ENCODE assay signal across 12 cellular contexts in the genomic region with DNA sequence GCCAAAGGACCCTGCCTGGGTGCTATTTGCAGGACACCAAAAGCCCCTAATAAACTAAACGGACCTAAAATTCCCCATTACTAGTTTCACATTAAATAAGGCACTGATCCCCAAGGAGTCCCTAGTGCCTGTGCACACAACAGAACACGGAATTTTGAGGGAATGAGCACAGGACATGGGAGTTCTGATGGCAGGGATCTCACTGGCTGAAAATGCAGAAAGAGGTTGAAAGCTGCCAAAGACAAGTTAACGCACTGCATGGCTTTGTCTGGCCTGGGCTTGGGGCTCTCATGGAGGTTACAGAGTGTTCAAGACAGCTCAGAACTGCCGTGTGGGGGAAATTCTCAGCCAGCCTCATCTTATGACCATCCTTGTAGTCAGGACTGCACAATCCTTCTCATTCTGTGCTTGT. TPM values are rescaled to one million over a fixed set of nuclear protein-coding genes. Genes with fewer than 3 reads are reported as not detected.
A peak's percentile ranks its signal among the peaks of the same experiment; 100 is the strongest.
DNase-seq lines count a peak whose midpoint lies in the region; ATAC-seq and TF ChIP-seq lines count a peak whose summit lies in the region.
"Had no signal": no experiment of that assay in that cellular context is flagged by ENCODE, and none has a peak within 500 bp of the region (broad histone marks: within the 10 kb centered on the region; RNA-seq: fewer than 3 reads in every experiment).

No MANE protein-coding gene starts in this region.

- no peak for TF ChIP-seq CTCF in osteocyte (IDR thresholded peaks at IDR 0.05)
- no peak for TF ChIP-seq CTCF in right lobe of liver (IDR thresholded peaks at IDR 0.05)
- no peak for TF ChIP-seq CTCF in heart right ventricle (IDR thresholded peaks at IDR 0.05)

- no peaks in the 10 kb centered on the region for H3K9me3 ChIP-seq in right lobe of liver
- peaks cover 0 to 2% (median 0%) of the 10 kb centered on the region in 11 donors for H3K9me3 ChIP-seq in heart right ventricle

- no peaks in the 10 kb centered on the region for H3K36me3 Mint-ChIP-seq in osteocyte (ENCODE audit: unreplicated experiment)
- H3K36me3 Mint-ChIP-seq: activated naive CD8-positive, alpha-beta T cell treated with anti-CD3 and anti-CD28 coated beads, Interleukin-2, amount 10 ng/mL, durations not matched to agents 7 days and 5 days had no signal

- H3K4me3 ChIP-seq in right lobe of liver = no peak overlapping the region
- H3K4me3 ChIP-seq in heart right ventricle = no peak overlapping the region
- H3K4me3 ChIP-seq: skin epidermis had no signal

- H3K27ac ChIP-seq in right lobe of liver = no peak overlapping the region
- H3K27ac ChIP-seq in heart right ventricle = no peak overlapping the region
- H3K27ac ChIP-seq: skin epidermis had no signal

- TF ChIP-seq POLR2A in right lobe of liver (IDR thresholded peaks at IDR 0.05) = no peak

- intact Hi-C loops in right lobe of liver (cut with DNase I) (no loop called here), heart right ventricle (cut with DNase I) (no loop called here)

- H3K4me1 Mint-ChIP-seq in osteocyte (ENCODE audit: unreplicated experiment) = peaks cover 8% of the 10 kb centered on the region

- H3K4me1 ChIP-seq in right lobe of liver (no peaks in the 10 kb centered on the region), heart right ventricle (peaks cover 0 to 27% (median 11%) of the 10 kb centered on the region in 9 donors)

- no peak overlapping the region for H3K27ac Mint-ChIP-seq in osteocyte (ENCODE audit: unreplicated experiment)
- H3K27ac Mint-ChIP-seq: activated naive CD8-positive, alpha-beta T cell treated with anti-CD3 and anti-CD28 coated beads, Interleukin-2, amount 10 ng/mL, durations not matched to agents 7 days and 5 days had no signal

- peak; percentile 25 for ATAC-seq in GM19043 (IDR thresholded peaks at IDR 0.05; ENCODE audit: low read depth, unreplicated experiment)
- ATAC-seq in GM21786 (IDR thresholded peaks at IDR 0.05; ENCODE audit: unreplicated experiment) = peak; percentile 45
- peak; percentile 32 for ATAC-seq in HG03354 (IDR thresholded peaks at IDR 0.05; ENCODE audit: poor library complexity, severe bottlenecking, unreplicated experiment)
- ATAC-seq in right lobe of liver = no peak
- no peak for ATAC-seq in heart right ventricle

- DNase-seq in osteocyte (ENCODE audit: extremely low spot score, unreplicated experiment) = peak; percentile 42
- no peak for DNase-seq in NCI-H446 (lab: John Stamatoyannopoulos, UW)
- DNase-seq in right lobe of liver = no peak
- DNase-seq in NCI-H146 (lab: John Stamatoyannopoulos, UW) = no peak
- DNase-seq in heart right ventricle = no peak
- DNase-seq: activated CD4-positive, CD25-positive, alpha-beta regulatory T cell treated with anti-CD3 and anti-CD28 coated beads, Interleukin-2, amount 50 U/mL, for 72 hours; activated naive CD8-positive, alpha-beta T cell treated with anti-CD3 and anti-CD28 coated beads, Interleukin-2, amount 10 ng/mL, durations not matched to agents 7 days and 5 days; NCI-H1436 treated with DMSO at 0.1 percent for 48 hours had no signal

- H3K27me3 ChIP-seq in right lobe of liver = no peaks in the 10 kb centered on the region
- H3K27me3 ChIP-seq in heart right ventricle = no peaks in the 10 kb centered on the region

- no peaks in the 10 kb centered on the region for H3K9me3 Mint-ChIP-seq in osteocyte (ENCODE audit: unreplicated experiment)

- H3K4me3 Mint-ChIP-seq in osteocyte (ENCODE audit: unreplicated experiment) = no peak overlapping the region
- H3K4me3 Mint-ChIP-seq: activated naive CD8-positive, alpha-beta T cell treated with anti-CD3 and anti-CD28 coated beads, Interleukin-2, amount 10 ng/mL, durations not matched to agents 7 days and 5 days had no signal

- H3K36me3 ChIP-seq in right lobe of liver (no peaks in the 10 kb centered on the region), heart right ventricle (no peaks in the 10 kb centered on the region)

- 63% methylated on average over 2 of the region's 4 CpGs for WGBS in right lobe of liver (ENCODE audit: insufficient coverage, low coverage, low lambda C conversion rate, missing lambda C conversion rate)
- WGBS in heart right ventricle, 2 donors = 65% methylated on average over 4 of the region's 4 CpGs

- peaks cover 7% of the 10 kb centered on the region for H3K27me3 Mint-ChIP-seq in osteocyte (ENCODE audit: unreplicated experiment)
- H3K27me3 Mint-ChIP-seq: activated naive CD8-positive, alpha-beta T cell treated with anti-CD3 and anti-CD28 coated beads, Interleukin-2, amount 10 ng/mL, durations not matched to agents 7 days and 5 days had no signal

RNA-seq across cellular contexts. Expression of a gene that starts 15.6 kb away (rescaled TPM):
- total RNA-seq in osteocyte = 42.0 and 45.5 TPM in 2 replicates
- 10 to 100 TPM; 69.6 to 99.5 (median 78.5) TPM for total RNA-seq in right lobe of liver
- 100 to 1,000 TPM; 245 to 472 (median 272) TPM for total RNA-seq in heart right ventricle
- polyA plus RNA-seq in heart right ventricle = 100 to 1,000 TPM; 137 to 215 TPM

Comparison
In these comparisons a context has a peak if more than half of its experiments do, and no peak if none do; other contexts are left out.
1. ATAC-seq: peak in GM19043 (single experiment), GM21786 (single experiment) and HG03354 (single experiment); none in right lobe of liver (0 of 4) and heart right ventricle (0 of 8).